ENCODE assay signal across 9 cellular contexts in the genomic region with DNA sequence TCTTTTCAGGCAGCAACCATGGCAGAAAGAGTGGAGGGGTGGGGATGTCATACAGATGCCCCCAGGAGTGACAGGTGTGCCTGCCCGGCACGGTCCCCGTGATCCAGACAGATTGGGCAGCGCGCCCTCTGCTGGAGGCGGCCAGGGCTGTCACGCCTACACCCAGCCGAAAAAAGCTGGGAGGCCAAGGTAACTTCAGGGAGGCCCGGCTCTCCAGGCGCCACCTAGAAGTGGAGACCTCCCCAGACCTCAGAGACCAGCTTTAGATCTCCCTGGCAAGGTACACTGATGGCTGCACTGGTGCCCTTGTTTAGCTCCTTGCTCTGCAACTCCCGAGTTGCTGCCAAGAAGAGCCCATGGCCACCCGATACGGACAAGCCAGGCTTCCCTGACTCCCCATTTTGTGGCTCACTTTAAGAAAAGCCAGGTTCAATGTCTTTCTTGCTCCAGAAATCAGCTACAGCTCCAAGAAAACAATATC. TPM values are rescaled to one million over a fixed set of nuclear protein-coding genes. Genes with fewer than 3 reads are reported as not detected.
DNase-seq lines count a peak whose midpoint lies in the region; ATAC-seq and TF ChIP-seq lines count a peak whose summit lies in the region.
"Had no signal": no experiment of that assay in that cellular context is flagged by ENCODE, and none has a peak within 500 bp of the region (broad histone marks: within the 10 kb centered on the region; RNA-seq: fewer than 3 reads in every experiment).

No MANE protein-coding gene starts in this region.

- ATAC-seq in Right ventricle myocardium inferior = peak; percentile 84
- ATAC-seq in GM19455 (IDR thresholded peaks at IDR 0.05; ENCODE audit: unreplicated experiment) = no peak

- H3K27ac ChIP-seq in prostate gland = no peak overlapping the region
- H3K27ac ChIP-seq in vagina = no peak overlapping the region

- H3K27me3 ChIP-seq in GM06990 (replicated peaks; ENCODE audit: control insufficient read depth, insufficient read depth, low read length) = no peaks in the 10 kb centered on the region; the same call in none of the 2 replicates
- H3K27me3 ChIP-seq in prostate gland (replicated peaks; ENCODE audit: insufficient read depth) = no peaks in the 10 kb centered on the region
- no peaks in the 10 kb centered on the region for H3K27me3 ChIP-seq in vagina

- H3K4me3 ChIP-seq in GM06990 (replicated peaks; ENCODE audit: low read depth, low read length) (no peak overlapping the region), prostate gland (no peak overlapping the region), vagina (no peak overlapping the region)

- H3K36me3 ChIP-seq in GM06990 (ENCODE audit: control insufficient read depth, insufficient read depth, low read length) (no peaks in the 10 kb centered on the region), prostate gland (no peaks in the 10 kb centered on the region), vagina (no peaks in the 10 kb centered on the region)

- intact Hi-C loops in Right ventricle myocardium inferior (cut with DNase I) = loop anchor here (1.0 to 2.0 kb wide), 2 partner anchors 45 to 346 kb away; partner anchors contain the start of gene SNRPE
- intact Hi-C loops in prostate gland (cut with DNase I) = loop anchor here (5.0 kb wide), 2 partner anchors 45 to 345 kb away; partner anchors contain the start of gene SNRPE
- intact Hi-C loops in vagina (cut with DNase I) = no loop called here

- H3K4me1 ChIP-seq in prostate gland (replicated peaks) = no peaks in the 10 kb centered on the region
- no peaks in the 10 kb centered on the region for H3K4me1 ChIP-seq in vagina

- whole genome bisulfite sequencing in prostate gland = 18% methylated on average over 13 of the region's 13 CpGs

- TF ChIP-seq POLR2A in prostate gland (IDR thresholded peaks at IDR 0.05) = no peak
- no peak for TF ChIP-seq POLR2A in vagina (IDR thresholded peaks at IDR 0.05)

- DNase-seq in GM06990 (ENCODE audit: extremely low read depth, insufficient read length) (peak; percentile 45), HuH-7.5 (ENCODE audit: low spot score) (peak; percentile 75), SK-N-DZ (ENCODE audit: low spot score) (peak; percentile 43), Right ventricle myocardium inferior (ENCODE audit: missing footprints) (no peak), prostate gland (ENCODE audit: low spot score) (peak; percentile 65), vagina (ENCODE audit: extremely low spot score in 2 of 2) (no peak)
- DNase-seq in activated gamma-delta T cell treated with anti-CD3 and anti-CD28 coated beads, Interleukin-2, amount 50 U/mL, for 16 hours (ENCODE audit: low read depth) = peak; percentile 68

- H3K9me3 ChIP-seq in prostate gland (no peaks in the 10 kb centered on the region), vagina (no peaks in the 10 kb centered on the region)

- TF ChIP-seq CTCF in GM06990 (IDR thresholded peaks at IDR 0.05; ENCODE audit: insufficient read depth, low read length, poor library complexity, severe bottlenecking) (peak; percentile 98), prostate gland (IDR thresholded peaks at IDR 0.05) (peak; percentile 75 to 88 (median 81)), vagina (IDR thresholded peaks at IDR 0.05) (peak; percentile 53 to 83 (median 61))

RNA-seq across cellular contexts. Expression of gene GOLT1A, which starts 6.6 kb away (rescaled TPM):
- not detected in 2 replicates for polyA plus RNA-seq in SK-N-DZ (2014; cell fraction: cytosol; rRNA removed)
- polyA plus RNA-seq in SK-N-DZ (2014; cell fraction: nucleus; rRNA removed) = not detected in 2 replicates
- not detected for total RNA-seq in Right ventricle myocardium inferior
- 1 to 10 TPM; 3.0 to 3.6 TPM for total RNA-seq in prostate gland
- not detected for total RNA-seq in vagina

RNA-seq across cellular contexts. Expression of gene KISS1, which starts 10.9 kb away (rescaled TPM):
- polyA plus RNA-seq in SK-N-DZ (2014; cell fraction: cytosol; rRNA removed) = not detected in 2 replicates
- polyA plus RNA-seq in SK-N-DZ (2014; cell fraction: nucleus; rRNA removed) = not detected in 2 replicates
- total RNA-seq in Right ventricle myocardium inferior (not detected), prostate gland (1 to 10 TPM in 1 of 2 donors, not detected in 1; 6.0 TPM), vagina (not detected)

RNA-seq across cellular contexts. Expression of gene REN, which starts 41.0 kb away (rescaled TPM):
- not detected in 2 replicates for polyA plus RNA-seq in SK-N-DZ (2014; cell fraction: cytosol; rRNA removed)
- polyA plus RNA-seq in SK-N-DZ (2014; cell fraction: nucleus; rRNA removed) = not detected in 2 replicates
- total RNA-seq in Right ventricle myocardium inferior = not detected
- total RNA-seq in prostate gland = under 1 TPM in 1 of 2 donors, not detected in 1; 0.36 TPM
- not detected for total RNA-seq in vagina
- total RNA-seq: dermis microvascular lymphatic vessel endothelial cell had no signal

RNA-seq across cellular contexts. Expression of gene ETNK2, which starts 55.3 kb away (rescaled TPM):
- 5.0 and 8.2 TPM in 2 replicates for polyA plus RNA-seq in SK-N-DZ (2014; cell fraction: cytosol; rRNA removed)
- polyA plus RNA-seq in SK-N-DZ (2014; cell fraction: nucleus; rRNA removed) = 2.3 and 2.7 TPM in 2 replicates
- total RNA-seq in Right ventricle myocardium inferior = 5.3 TPM
- 10 to 100 TPM; 25.3 to 84.5 TPM for total RNA-seq in prostate gland
- total RNA-seq in vagina = 30.9 TPM

Comparison
In these comparisons a context has a peak if more than half of its experiments do, and no peak if none do; other contexts are left out.
1. DNase-seq: peak in GM06990 (single experiment), HuH-7.5 (single experiment), SK-N-DZ (single experiment), activated gamma-delta T cell treated with anti-CD3 and anti-CD28 coated beads, Interleukin-2, amount 50 U/mL, for 16 hours (single experiment) and prostate gland (single experiment); none in Right ventricle myocardium inferior (single experiment) and vagina (0 of 2).
2. Peak in every context shown above with its lines, with median percentiles within 50 percentile points of each other: CTCF ChIP-seq.